27 cellular contexts compared by ENCODE assay signal in genomic region chr12:127044841-127045240, GRCh38.
"Had no signal": no experiment of that assay in that cellular context is flagged by ENCODE, and none has a peak within 500 bp of the region (broad histone marks: within the 10 kb centered on the region; RNA-seq: fewer than 3 reads in every experiment).

No MANE protein-coding gene starts in this region.

- DNase-seq: activated B cell treated with CpG ODN at 0.5 μM for 24 hours; activated CD4-positive, alpha-beta memory T cell treated with anti-CD3 and anti-CD28 coated beads for 36 hours; activated CD4-positive, alpha-beta T cell treated with anti-CD3 and anti-CD28 coated beads for 48 hours; activated CD8-positive, alpha-beta memory T cell treated with anti-CD3 and anti-CD28 coated beads, Interleukin-2, amount 10 ng/mL, durations not matched to agents 7 days and 5 days; activated CD8-positive, alpha-beta memory T cell treated with anti-CD3 and anti-CD28 coated beads, Interleukin-2, amount 50 U/mL, for 4 hours; activated CD8-positive, alpha-beta T cell treated with anti-CD3 and anti-CD28 coated beads, Interleukin-2, amount 10 ng/mL, durations not matched to agents 7 days and 5 days; activated gamma-delta T cell; activated naive CD4-positive, alpha-beta T cell; activated naive CD4-positive, alpha-beta T cell treated with anti-CD3 and anti-CD28 coated beads, Interleukin-2, amount 10 ng/mL, durations not matched to agents 7 days and 5 days; activated naive CD8-positive, alpha-beta T cell treated with anti-CD3 and anti-CD28 coated beads, Interleukin-2, amount 10 ng/mL, durations not matched to agents 7 days and 5 days; activated T-cell treated with anti-CD3 and anti-CD28 coated beads, Interleukin-2, amount 50 U/mL, for 1 hour; activated T-cell treated with anti-CD3 and anti-CD28 coated beads, Interleukin-2, amount 50 U/mL, for 72 hours; cortex of kidney; dermis blood vessel endothelial cell; effector CD4-positive, alpha-beta T cell; effector memory CD8-positive, alpha-beta T cell; erythroblast; foreskin fibroblast; head of caudate nucleus; T-helper 1 cell; T-helper 17 cell; T1000; WERI-Rb-1 had no signal

- ATAC-seq: activated CD4-positive, CD25-positive, alpha-beta regulatory T cell treated with anti-CD3 and anti-CD28 coated beads, Interleukin-2, amount 50 U/mL, for 24 hours; activated CD8-positive, alpha-beta memory T cell treated with anti-CD3 and anti-CD28 coated beads, Interleukin-2, amount 10 ng/mL, durations not matched to agents 7 days and 5 days; activated CD8-positive, alpha-beta T cell treated with anti-CD3 and anti-CD28 coated beads, Interleukin-2, amount 10 ng/mL, durations not matched to agents 7 days and 5 days; activated naive CD4-positive, alpha-beta T cell treated with anti-CD3 and anti-CD28 coated beads, Interleukin-2, amount 50 U/mL, for 72 hours; activated T-cell treated with anti-CD3 and anti-CD28 coated beads, Interleukin-2, amount 50 U/mL, for 72 hours; effector memory CD8-positive, alpha-beta T cell; T-helper 17 cell had no signal

- H3K9me3 ChIP-seq: ascending aorta, esophagus muscularis mucosa had no signal

- H3K4me1 ChIP-seq: ascending aorta had no signal

- H3K36me3 ChIP-seq: ascending aorta, esophagus muscularis mucosa, WERI-Rb-1 had no signal

- H3K27me3 ChIP-seq: ascending aorta, esophagus muscularis mucosa had no signal

- H3K27ac ChIP-seq: ascending aorta, esophagus muscularis mucosa, WERI-Rb-1 had no signal

- H3K4me3 ChIP-seq: ascending aorta, esophagus muscularis mucosa had no signal
